In the genomic region with DNA sequence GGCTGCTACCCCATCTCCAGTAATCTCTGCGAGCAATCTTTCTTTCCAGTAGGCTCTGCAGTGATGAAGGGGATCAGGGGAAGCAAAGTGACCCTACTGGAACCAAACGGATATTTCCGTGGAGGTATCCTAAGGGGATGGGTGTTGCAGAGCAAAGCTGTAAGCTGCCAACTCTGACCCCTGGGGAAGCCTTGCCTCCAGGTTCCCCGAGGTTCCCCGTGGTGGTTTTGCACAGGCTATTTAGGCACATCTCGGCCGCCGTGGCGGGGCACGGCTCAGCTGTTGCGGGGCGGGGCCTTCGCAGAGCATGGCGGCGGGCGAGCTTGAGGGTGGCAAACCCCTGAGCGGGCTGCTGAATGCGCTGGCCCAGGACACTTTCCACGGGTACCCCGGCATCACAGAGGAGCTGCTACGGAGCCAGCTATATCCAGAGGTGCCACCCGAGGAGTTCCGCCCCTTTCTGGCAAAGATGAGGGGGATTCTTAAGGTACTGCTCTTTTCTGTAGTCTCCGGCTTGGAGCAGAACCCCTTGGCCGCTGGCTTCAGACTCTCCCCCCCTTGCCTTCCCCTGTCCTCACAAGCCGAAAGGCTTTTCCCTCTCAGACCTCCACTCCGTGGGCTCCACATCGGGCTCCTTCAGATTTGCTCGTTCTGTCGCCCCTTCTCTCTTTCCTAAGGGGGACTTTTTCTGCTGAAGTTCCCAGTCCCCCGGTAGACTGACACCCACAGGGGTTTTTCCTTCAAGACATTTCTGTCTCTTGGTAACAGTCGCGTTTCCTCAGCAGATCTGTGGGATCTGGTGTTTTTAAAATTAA, we compare ENCODE assay signal across 1 cellular context.
TF ChIP-seq lines count a peak whose summit lies in the region.

A gene (plus strand): TSS at position 303 of the 815 bp plus-strand sequence. CDS start 5 bp downstream, at position 308.

TF ChIP-seq in HepG2, 621 proteins besides CTCF, POLR2A, EP300 and RAD21 (continued from another document and continues in another):
- TF ChIP-seq, protein P1, sequence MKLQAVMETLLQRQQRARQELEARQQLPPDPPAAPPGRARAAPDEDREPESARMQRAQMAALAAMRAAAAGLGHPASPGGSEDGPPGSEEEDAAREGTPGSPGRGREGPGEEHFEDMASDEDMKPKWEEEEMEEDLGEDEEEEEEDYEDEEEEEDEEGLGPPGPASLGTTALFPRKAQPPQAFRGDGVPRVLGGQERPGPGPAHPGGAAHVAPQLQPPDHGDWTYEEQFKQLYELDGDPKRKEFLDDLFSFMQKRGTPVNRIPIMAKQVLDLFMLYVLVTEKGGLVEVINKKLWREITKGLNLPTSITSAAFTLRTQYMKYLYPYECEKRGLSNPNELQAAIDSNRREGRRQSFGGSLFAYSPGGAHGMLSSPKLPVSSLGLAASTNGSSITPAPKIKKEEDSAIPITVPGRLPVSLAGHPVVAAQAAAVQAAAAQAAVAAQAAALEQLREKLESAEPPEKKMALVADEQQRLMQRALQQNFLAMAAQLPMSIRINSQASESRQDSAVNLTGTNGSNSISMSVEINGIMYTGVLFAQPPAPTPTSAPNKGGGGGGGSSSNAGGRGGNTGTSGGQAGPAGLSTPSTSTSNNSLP (IDR thresholded peaks at IDR 0.05; ENCODE audit: low read depth, low read length), result no peak
- TF ChIP-seq HOXA9 (CRISPR knock-in tag; IDR thresholded peaks at IDR 0.05; ENCODE audit: borderline replicate concordance), result no peak
- TF ChIP-seq ZNF629 (CRISPR knock-in tag; conservative IDR thresholded peaks at IDR 0.05), result no peak
- TF ChIP-seq ZNF75D (CRISPR knock-in tag; IDR thresholded peaks at IDR 0.05; ENCODE audit: borderline replicate concordance), result no peak
- no peak for TF ChIP-seq CC2D1A (CRISPR knock-in tag; IDR thresholded peaks at IDR 0.05)
- TF ChIP-seq SUZ12 (IDR thresholded peaks at IDR 0.05; ENCODE audit: low read depth, low read length), result no peak
- TF ChIP-seq MEIS1 (CRISPR knock-in tag; IDR thresholded peaks at IDR 0.05; ENCODE audit: borderline replicate concordance), result no peak
- TF ChIP-seq, protein P2, sequence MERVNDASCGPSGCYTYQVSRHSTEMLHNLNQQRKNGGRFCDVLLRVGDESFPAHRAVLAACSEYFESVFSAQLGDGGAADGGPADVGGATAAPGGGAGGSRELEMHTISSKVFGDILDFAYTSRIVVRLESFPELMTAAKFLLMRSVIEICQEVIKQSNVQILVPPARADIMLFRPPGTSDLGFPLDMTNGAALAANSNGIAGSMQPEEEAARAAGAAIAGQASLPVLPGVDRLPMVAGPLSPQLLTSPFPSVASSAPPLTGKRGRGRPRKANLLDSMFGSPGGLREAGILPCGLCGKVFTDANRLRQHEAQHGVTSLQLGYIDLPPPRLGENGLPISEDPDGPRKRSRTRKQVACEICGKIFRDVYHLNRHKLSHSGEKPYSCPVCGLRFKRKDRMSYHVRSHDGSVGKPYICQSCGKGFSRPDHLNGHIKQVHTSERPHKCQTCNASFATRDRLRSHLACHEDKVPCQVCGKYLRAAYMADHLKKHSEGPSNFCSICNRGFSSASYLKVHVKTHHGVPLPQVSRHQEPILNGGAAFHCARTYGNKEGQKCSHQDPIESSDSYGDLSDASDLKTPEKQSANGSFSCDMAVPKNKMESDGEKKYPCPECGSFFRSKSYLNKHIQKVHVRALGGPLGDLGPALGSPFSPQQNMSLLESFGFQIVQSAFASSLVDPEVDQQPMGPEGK (CRISPR knock-in tag; IDR thresholded peaks at IDR 0.05), result peak; percentile 78
- 0 out of 2 replicates have a peak, but pooled peaks have one; percentile 35 for TF ChIP-seq ZNF224 (CRISPR knock-in tag; IDR thresholded peaks at IDR 0.05)
- TF ChIP-seq, protein P3, sequence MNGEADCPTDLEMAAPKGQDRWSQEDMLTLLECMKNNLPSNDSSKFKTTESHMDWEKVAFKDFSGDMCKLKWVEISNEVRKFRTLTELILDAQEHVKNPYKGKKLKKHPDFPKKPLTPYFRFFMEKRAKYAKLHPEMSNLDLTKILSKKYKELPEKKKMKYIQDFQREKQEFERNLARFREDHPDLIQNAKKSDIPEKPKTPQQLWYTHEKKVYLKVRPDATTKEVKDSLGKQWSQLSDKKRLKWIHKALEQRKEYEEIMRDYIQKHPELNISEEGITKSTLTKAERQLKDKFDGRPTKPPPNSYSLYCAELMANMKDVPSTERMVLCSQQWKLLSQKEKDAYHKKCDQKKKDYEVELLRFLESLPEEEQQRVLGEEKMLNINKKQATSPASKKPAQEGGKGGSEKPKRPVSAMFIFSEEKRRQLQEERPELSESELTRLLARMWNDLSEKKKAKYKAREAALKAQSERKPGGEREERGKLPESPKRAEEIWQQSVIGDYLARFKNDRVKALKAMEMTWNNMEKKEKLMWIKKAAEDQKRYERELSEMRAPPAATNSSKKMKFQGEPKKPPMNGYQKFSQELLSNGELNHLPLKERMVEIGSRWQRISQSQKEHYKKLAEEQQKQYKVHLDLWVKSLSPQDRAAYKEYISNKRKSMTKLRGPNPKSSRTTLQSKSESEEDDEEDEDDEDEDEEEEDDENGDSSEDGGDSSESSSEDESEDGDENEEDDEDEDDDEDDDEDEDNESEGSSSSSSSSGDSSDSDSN (CRISPR knock-in tag; IDR thresholded peaks at IDR 0.05), result peak; percentile 80
- TF ChIP-seq ZNF674 (CRISPR knock-in tag; IDR thresholded peaks at IDR 0.05; ENCODE audit: low read depth), result no peak
- TF ChIP-seq, protein P4, sequence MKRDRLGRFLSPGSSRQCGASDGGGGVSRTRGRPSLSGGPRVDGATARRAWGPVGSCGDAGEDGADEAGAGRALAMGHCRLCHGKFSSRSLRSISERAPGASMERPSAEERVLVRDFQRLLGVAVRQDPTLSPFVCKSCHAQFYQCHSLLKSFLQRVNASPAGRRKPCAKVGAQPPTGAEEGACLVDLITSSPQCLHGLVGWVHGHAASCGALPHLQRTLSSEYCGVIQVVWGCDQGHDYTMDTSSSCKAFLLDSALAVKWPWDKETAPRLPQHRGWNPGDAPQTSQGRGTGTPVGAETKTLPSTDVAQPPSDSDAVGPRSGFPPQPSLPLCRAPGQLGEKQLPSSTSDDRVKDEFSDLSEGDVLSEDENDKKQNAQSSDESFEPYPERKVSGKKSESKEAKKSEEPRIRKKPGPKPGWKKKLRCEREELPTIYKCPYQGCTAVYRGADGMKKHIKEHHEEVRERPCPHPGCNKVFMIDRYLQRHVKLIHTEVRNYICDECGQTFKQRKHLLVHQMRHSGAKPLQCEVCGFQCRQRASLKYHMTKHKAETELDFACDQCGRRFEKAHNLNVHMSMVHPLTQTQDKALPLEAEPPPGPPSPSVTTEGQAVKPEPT (CRISPR knock-in tag; IDR thresholded peaks at IDR 0.05; ENCODE audit: low read depth), result 0 out of 2 replicates have a peak, but pooled peaks have one; percentile 69
- TF ChIP-seq, protein P5, sequence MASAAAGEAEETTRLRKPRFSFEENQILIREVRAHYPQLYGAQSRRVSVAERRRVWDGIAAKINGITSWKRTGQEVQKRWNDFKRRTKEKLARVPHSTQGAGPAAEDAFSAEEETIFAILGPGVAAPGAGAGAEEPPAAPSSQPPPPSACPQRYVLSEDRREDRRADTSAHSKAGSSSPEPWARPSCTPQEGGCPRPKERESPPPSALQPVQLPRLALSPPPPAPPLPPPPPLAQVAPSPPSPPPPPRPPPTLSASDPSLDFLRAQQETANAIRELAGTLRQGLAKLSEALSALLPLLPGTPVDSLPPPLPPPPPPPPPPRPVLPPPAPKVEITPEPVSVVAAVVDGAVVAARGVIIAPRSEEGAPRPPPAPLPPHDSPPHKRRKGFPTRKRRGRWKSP (CRISPR knock-in tag; IDR thresholded peaks at IDR 0.05), result peak; percentile 57; the same call in 1 of the 2 replicates
- peak; percentile 91 for TF ChIP-seq XRCC5 (optimal IDR thresholded peaks at IDR 0.05; ENCODE audit: low read length)
- TF ChIP-seq, protein P6, sequence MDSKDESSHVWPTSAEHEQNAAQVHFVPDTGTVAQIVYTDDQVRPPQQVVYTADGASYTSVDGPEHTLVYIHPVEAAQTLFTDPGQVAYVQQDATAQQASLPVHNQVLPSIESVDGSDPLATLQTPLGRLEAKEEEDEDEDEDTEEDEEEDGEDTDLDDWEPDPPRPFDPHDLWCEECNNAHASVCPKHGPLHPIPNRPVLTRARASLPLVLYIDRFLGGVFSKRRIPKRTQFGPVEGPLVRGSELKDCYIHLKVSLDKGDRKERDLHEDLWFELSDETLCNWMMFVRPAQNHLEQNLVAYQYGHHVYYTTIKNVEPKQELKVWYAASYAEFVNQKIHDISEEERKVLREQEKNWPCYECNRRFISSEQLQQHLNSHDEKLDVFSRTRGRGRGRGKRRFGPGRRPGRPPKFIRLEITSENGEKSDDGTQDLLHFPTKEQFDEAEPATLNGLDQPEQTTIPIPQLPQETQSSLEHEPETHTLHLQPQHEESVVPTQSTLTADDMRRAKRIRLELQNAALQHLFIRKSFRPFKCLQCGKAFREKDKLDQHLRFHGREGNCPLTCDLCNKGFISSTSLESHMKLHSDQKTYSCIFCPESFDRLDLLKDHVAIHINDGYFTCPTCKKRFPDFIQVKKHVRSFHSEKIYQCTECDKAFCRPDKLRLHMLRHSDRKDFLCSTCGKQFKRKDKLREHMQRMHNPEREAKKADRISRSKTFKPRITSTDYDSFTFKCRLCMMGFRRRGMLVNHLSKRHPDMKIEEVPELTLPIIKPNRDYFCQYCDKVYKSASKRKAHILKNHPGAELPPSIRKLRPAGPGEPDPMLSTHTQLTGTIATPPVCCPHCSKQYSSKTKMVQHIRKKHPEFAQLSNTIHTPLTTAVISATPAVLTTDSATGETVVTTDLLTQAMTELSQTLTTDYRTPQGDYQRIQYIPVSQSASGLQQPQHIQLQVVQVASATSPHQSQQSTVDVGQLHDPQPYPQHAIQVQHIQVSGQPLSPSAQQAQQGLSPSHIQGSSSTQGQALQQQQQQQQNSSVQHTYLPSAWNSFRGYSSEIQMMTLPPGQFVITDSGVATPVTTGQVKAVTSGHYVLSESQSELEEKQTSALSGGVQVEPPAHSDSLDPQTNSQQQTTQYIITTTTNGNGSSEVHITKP (CRISPR knock-in tag; IDR thresholded peaks at IDR 0.05; ENCODE audit: low read depth), result peak; percentile 58; the same call in 1 of the 2 replicates
- TF ChIP-seq ZNF383 (CRISPR knock-in tag; IDR thresholded peaks at IDR 0.05; ENCODE audit: borderline replicate concordance), result no peak
- no peak for TF ChIP-seq ZNF3 (CRISPR knock-in tag; IDR thresholded peaks at IDR 0.05)
- peak; percentile 92 for TF ChIP-seq SALL1 (CRISPR knock-in tag; IDR thresholded peaks at IDR 0.05)
- TF ChIP-seq ZNF138 (CRISPR knock-in tag; IDR thresholded peaks at IDR 0.05; ENCODE audit: low read depth), result peak; percentile 59; the same call in 1 of the 2 replicates
- peak; percentile 66; the same call in 1 of the 2 replicates for TF ChIP-seq GATAD2A (CRISPR knock-in tag; IDR thresholded peaks at IDR 0.05)
- no peak for TF ChIP-seq ZSCAN20 (CRISPR knock-in tag; IDR thresholded peaks at IDR 0.05; ENCODE audit: borderline replicate concordance)
- TF ChIP-seq ELF3 (CRISPR knock-in tag; IDR thresholded peaks at IDR 0.05), result peak; percentile 67
- no peak for TF ChIP-seq SRF (IDR thresholded peaks at IDR 0.05; ENCODE audit: low read depth, low read length)
- TF ChIP-seq, protein P7, sequence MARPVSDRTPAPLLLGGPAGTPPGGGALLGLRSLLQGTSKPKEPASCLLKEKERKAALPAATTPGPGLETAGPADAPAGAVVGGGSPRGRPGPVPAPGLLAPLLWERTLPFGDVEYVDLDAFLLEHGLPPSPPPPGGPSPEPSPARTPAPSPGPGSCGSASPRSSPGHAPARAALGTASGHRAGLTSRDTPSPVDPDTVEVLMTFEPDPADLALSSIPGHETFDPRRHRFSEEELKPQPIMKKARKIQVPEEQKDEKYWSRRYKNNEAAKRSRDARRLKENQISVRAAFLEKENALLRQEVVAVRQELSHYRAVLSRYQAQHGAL (CRISPR knock-in tag; IDR thresholded peaks at IDR 0.05; ENCODE audit: not compliant biosample characterization), result no peak
- no peak for TF ChIP-seq ZNF660 (CRISPR knock-in tag; IDR thresholded peaks at IDR 0.05; ENCODE audit: borderline replicate concordance, low read depth)
- no peak for TF ChIP-seq ISX (CRISPR knock-in tag; conservative IDR thresholded peaks at IDR 0.05)
- no peak for TF ChIP-seq RORA (CRISPR knock-in tag; IDR thresholded peaks at IDR 0.05)
- TF ChIP-seq, protein P8, sequence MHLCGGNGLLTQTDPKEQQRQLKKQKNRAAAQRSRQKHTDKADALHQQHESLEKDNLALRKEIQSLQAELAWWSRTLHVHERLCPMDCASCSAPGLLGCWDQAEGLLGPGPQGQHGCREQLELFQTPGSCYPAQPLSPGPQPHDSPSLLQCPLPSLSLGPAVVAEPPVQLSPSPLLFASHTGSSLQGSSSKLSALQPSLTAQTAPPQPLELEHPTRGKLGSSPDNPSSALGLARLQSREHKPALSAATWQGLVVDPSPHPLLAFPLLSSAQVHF (CRISPR knock-in tag; IDR thresholded peaks at IDR 0.05), result no peak
- TF ChIP-seq NR3C1 (CRISPR knock-in tag; IDR thresholded peaks at IDR 0.05), result no peak
- no peak for TF ChIP-seq PLRG1 (conservative IDR thresholded peaks at IDR 0.05)
- no peak for TF ChIP-seq SP140L (CRISPR knock-in tag; IDR thresholded peaks at IDR 0.05; ENCODE audit: borderline replicate concordance)
- TF ChIP-seq, protein P9, sequence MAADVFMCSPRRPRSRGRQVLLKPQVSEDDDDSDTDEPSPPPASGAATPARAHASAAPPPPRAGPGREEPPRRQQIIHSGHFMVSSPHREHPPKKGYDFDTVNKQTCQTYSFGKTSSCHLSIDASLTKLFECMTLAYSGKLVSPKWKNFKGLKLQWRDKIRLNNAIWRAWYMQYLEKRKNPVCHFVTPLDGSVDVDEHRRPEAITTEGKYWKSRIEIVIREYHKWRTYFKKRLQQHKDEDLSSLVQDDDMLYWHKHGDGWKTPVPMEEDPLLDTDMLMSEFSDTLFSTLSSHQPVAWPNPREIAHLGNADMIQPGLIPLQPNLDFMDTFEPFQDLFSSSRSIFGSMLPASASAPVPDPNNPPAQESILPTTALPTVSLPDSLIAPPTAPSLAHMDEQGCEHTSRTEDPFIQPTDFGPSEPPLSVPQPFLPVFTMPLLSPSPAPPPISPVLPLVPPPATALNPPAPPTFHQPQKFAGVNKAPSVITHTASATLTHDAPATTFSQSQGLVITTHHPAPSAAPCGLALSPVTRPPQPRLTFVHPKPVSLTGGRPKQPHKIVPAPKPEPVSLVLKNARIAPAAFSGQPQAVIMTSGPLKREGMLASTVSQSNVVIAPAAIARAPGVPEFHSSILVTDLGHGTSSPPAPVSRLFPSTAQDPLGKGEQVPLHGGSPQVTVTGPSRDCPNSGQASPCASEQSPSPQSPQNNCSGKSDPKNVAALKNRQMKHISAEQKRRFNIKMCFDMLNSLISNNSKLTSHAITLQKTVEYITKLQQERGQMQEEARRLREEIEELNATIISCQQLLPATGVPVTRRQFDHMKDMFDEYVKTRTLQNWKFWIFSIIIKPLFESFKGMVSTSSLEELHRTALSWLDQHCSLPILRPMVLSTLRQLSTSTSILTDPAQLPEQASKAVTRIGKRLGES (CRISPR knock-in tag; IDR thresholded peaks at IDR 0.05; ENCODE audit: borderline replicate concordance), result no peak
- 0 out of 2 replicates have a peak, but pooled peaks have one; percentile 33 for TF ChIP-seq ZSCAN22 (CRISPR knock-in tag; IDR thresholded peaks at IDR 0.05)
- no peak for TF ChIP-seq ZC3H4 (CRISPR knock-in tag; IDR thresholded peaks at IDR 0.05; ENCODE audit: borderline replicate concordance)
- no peak for TF ChIP-seq ZFP37 (CRISPR knock-in tag; IDR thresholded peaks at IDR 0.05; ENCODE audit: borderline replicate concordance)
- peak; percentile 70; the same call in 1 of the 2 replicates for TF ChIP-seq ZNF619 (CRISPR knock-in tag; IDR thresholded peaks at IDR 0.05)
- TF ChIP-seq ZNF747 (CRISPR knock-in tag; IDR thresholded peaks at IDR 0.05; ENCODE audit: borderline replicate concordance), result no peak
- TF ChIP-seq FOXA3 (CRISPR knock-in tag; IDR thresholded peaks at IDR 0.05), result peak; percentile 68
- no peak for TF ChIP-seq ZFP62 (CRISPR knock-in tag; IDR thresholded peaks at IDR 0.05)
- TF ChIP-seq RELA (CRISPR knock-in tag; IDR thresholded peaks at IDR 0.05), result no peak
